ENCODE assay signal across 38 cellular contexts in the genomic region with DNA sequence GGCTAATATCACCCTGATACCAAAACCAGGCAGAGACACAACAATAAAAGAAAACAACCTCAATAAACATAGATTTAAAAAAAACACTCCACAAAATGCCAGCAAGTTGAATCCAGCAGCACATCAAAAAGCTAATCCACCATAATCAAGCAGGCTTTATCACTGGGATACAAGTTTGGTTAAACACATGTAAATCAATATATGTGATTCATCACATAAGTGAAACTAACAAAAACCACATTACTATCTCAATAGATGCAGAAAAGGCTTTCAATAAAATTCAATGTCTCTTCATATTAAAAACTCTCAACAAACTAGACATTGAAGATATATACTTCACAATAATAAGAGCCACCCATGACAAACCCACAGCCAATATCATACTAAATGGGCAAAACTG. TPM values are rescaled to one million over a fixed set of nuclear protein-coding genes. Genes with fewer than 3 reads are reported as not detected.
"Had no signal": no experiment of that assay in that cellular context is flagged by ENCODE, and none has a peak within 500 bp of the region (broad histone marks: within the 10 kb centered on the region; RNA-seq: fewer than 3 reads in every experiment).

No MANE protein-coding gene starts in this region.

- H3K4me1 Mint-ChIP-seq: brain had no signal

- H3K4me1 ChIP-seq: adrenal gland had no signal

- H3K4me3 Mint-ChIP-seq: activated B cell treated with CpG ODN at 0.5 μM for 24 hours; activated CD4-positive, alpha-beta memory T cell treated with anti-CD3 and anti-CD28 coated beads for 36 hours; activated CD4-positive, alpha-beta T cell treated with anti-CD3 and anti-CD28 coated beads, Interleukin-2, amount 10 ng/mL, durations not matched to agents 24 days and 14 days; activated CD8-positive, alpha-beta T cell treated with anti-CD3 and anti-CD28 coated beads for 36 hours; activated naive CD4-positive, alpha-beta T cell treated with anti-CD3 and anti-CD28 coated beads for 36 hours; activated naive CD8-positive, alpha-beta T cell treated with anti-CD3 and anti-CD28 coated beads for 36 hours; activated T-cell treated with anti-CD3 and anti-CD28 coated beads, Interleukin-2, amount 50 U/mL, for 4 hours; activated T-cell treated with anti-CD3 and anti-CD28 coated beads, Interleukin-2, amount 50 U/mL, for 72 hours; activated T-helper 1 cell treated with anti-CD3 and anti-CD28 coated beads, Interleukin-12 subunit alpha, Interleukin-12 subunit beta, Interleukin-2, Interleukin-4 antibody, amounts not matched to agents 30 ng/mL and 10 ng/mL and 1 ng/mL, durations not matched to agents 14 hours and 24 hours and 36 hours; activated T-helper 17 cell treated with anti-CD3 and anti-CD28 coated beads, Interleukin-2, amount 50 U/mL, for 72 hours; brain; central memory CD8-positive, alpha-beta T cell; T-helper 1 cell treated with Interleukin-12 subunit alpha and Interleukin-12 subunit beta and Interleukin-4 antibody, amounts not matched to agents 30 μg/mL and 1 μg/mL, for 36 hours; T-helper 2 cell treated with Interferon-gamma antibody and Interleukin-4, amounts not matched to agents 5 μg/mL and 100 μg/mL, for 36 hours had no signal

- H3K36me3 ChIP-seq: adrenal gland, cardiac muscle cell had no signal

- H3K27ac ChIP-seq: adrenal gland, cardiac muscle cell, VCaP had no signal

- H3K27ac Mint-ChIP-seq: activated B cell treated with CpG ODN at 0.5 μM for 24 hours; activated CD4-positive, alpha-beta memory T cell treated with anti-CD3 and anti-CD28 coated beads for 36 hours; activated CD4-positive, alpha-beta T cell treated with anti-CD3 and anti-CD28 coated beads, Interleukin-2, amount 10 ng/mL, durations not matched to agents 24 days and 14 days; activated CD8-positive, alpha-beta T cell treated with anti-CD3 and anti-CD28 coated beads for 36 hours; activated naive CD4-positive, alpha-beta T cell treated with anti-CD3 and anti-CD28 coated beads for 36 hours; activated naive CD4-positive, alpha-beta T cell treated with anti-CD3 and anti-CD28 coated beads, Interleukin-2, amount 50 U/mL, for 72 hours; activated naive CD8-positive, alpha-beta T cell treated with anti-CD3 and anti-CD28 coated beads for 36 hours; activated T-cell treated with anti-CD3 and anti-CD28 coated beads, Interleukin-2, amount 50 U/mL, for 72 hours; activated T-helper 1 cell treated with anti-CD3 and anti-CD28 coated beads, Interleukin-12 subunit alpha, Interleukin-12 subunit beta, Interleukin-2, Interleukin-4 antibody, amounts not matched to agents 30 ng/mL and 10 ng/mL and 1 ng/mL, durations not matched to agents 14 hours and 24 hours and 36 hours; activated T-helper 17 cell treated with anti-CD3 and anti-CD28 coated beads, Interleukin-2, amount 50 U/mL, for 72 hours; brain; T-helper 1 cell treated with Interleukin-12 subunit alpha and Interleukin-12 subunit beta and Interleukin-4 antibody, amounts not matched to agents 30 μg/mL and 1 μg/mL, for 36 hours; T-helper 2 cell treated with Interferon-gamma antibody and Interleukin-4, amounts not matched to agents 5 μg/mL and 100 μg/mL, for 36 hours had no signal

- DNase-seq: activated B cell treated with CpG ODN at 0.5 μM for 24 hours; activated CD4-positive, alpha-beta memory T cell treated with anti-CD3 and anti-CD28 coated beads for 36 hours; activated CD4-positive, alpha-beta T cell treated with anti-CD3 and anti-CD28 coated beads for 4 hours; activated CD4-positive, alpha-beta T cell treated with anti-CD3 and anti-CD28 coated beads, Interleukin-2, amount 10 ng/mL, durations not matched to agents 24 days and 14 days; activated CD4-positive, alpha-beta T cell treated with anti-CD3 and anti-CD28 coated beads, Interleukin-2, amount 50 U/mL, for 1 hour; activated CD4-positive, alpha-beta T cell treated with anti-CD3 and anti-CD28 coated beads, Interleukin-2, amount 50 U/mL, for 4 hours; activated CD4-positive, CD25-positive, alpha-beta regulatory T cell treated with anti-CD3 and anti-CD28 coated beads, Interleukin-2, amount 50 U/mL, for 72 hours; activated CD8-positive, alpha-beta memory T cell treated with anti-CD3 and anti-CD28 coated beads, Interleukin-2, amount 50 U/mL, for 4 hours; activated CD8-positive, alpha-beta T cell treated with anti-CD3 and anti-CD28 coated beads for 36 hours; activated effector memory CD4-positive, alpha-beta T cell treated with anti-CD3 and anti-CD28 coated beads, Interleukin-2, amount 50 U/mL, for 16 hours; activated gamma-delta T cell treated with Interleukin-2 at 50 U/mL for 16 hours; activated naive CD4-positive, alpha-beta T cell; activated naive CD4-positive, alpha-beta T cell treated with anti-CD3 and anti-CD28 coated beads for 36 hours; activated naive CD4-positive, alpha-beta T cell treated with anti-CD3 and anti-CD28 coated beads, Interleukin-2, amount 50 U/mL, for 16 hours; activated naive CD8-positive, alpha-beta T cell treated with anti-CD3 and anti-CD28 coated beads for 36 hours; activated T-cell treated with anti-CD3 and anti-CD28 coated beads for 4 hours; activated T-cell treated with anti-CD3 and anti-CD28 coated beads, Interleukin-2, amount 50 U/mL, for 1 hour; activated T-cell treated with anti-CD3 and anti-CD28 coated beads, Interleukin-2, amount 50 U/mL, for 4 hours; activated T-cell treated with anti-CD3 and anti-CD28 coated beads, Interleukin-2, amount 50 U/mL, for 72 hours; adrenal gland; amniotic stem cell; aorta; caudate nucleus; cerebellar nuclear complex; T-helper 9 cell had no signal

- H3K27me3 Mint-ChIP-seq: activated B cell treated with CpG ODN at 0.5 μM for 24 hours; activated CD4-positive, alpha-beta memory T cell treated with anti-CD3 and anti-CD28 coated beads for 36 hours; activated CD8-positive, alpha-beta T cell treated with anti-CD3 and anti-CD28 coated beads for 36 hours; activated naive CD8-positive, alpha-beta T cell treated with anti-CD3 and anti-CD28 coated beads for 36 hours; activated T-helper 17 cell treated with anti-CD3 and anti-CD28 coated beads, Interleukin-2, amount 50 U/mL, for 72 hours; brain; central memory CD8-positive, alpha-beta T cell had no signal

- H3K4me3 ChIP-seq: adrenal gland, cardiac muscle cell had no signal

- H3K27me3 ChIP-seq: adrenal gland, cardiac muscle cell had no signal

- FAIRE-seq: bronchial epithelial cell, colon, TTC549 had no signal

RNA-seq across cellular contexts. Expression of gene PRH2, which starts 27.0 kb away (rescaled TPM):
- total RNA-seq: activated B cell treated with CpG ODN at 0.5 μM for 24 hours; activated CD4-positive, alpha-beta memory T cell treated with anti-CD3 and anti-CD28 coated beads for 36 hours; activated CD4-positive, alpha-beta T cell treated with anti-CD3 and anti-CD28 coated beads, Interleukin-2, amount 10 ng/mL, durations not matched to agents 24 days and 14 days; activated CD8-positive, alpha-beta memory T cell treated with anti-CD3 and anti-CD28 coated beads for 36 hours; activated CD8-positive, alpha-beta T cell treated with anti-CD3 and anti-CD28 coated beads for 36 hours; activated naive CD4-positive, alpha-beta T cell treated with anti-CD3 and anti-CD28 coated beads for 36 hours; activated naive CD4-positive, alpha-beta T cell treated with anti-CD3 and anti-CD28 coated beads, Interleukin-2, amount 50 U/mL, for 72 hours; activated naive CD8-positive, alpha-beta T cell treated with anti-CD3 and anti-CD28 coated beads for 36 hours; activated T-cell treated with anti-CD3 and anti-CD28 coated beads, Interleukin-2, amount 50 U/mL, for 72 hours; activated T-helper 1 cell treated with anti-CD3 and anti-CD28 coated beads, Interleukin-12 subunit alpha, Interleukin-12 subunit beta, Interleukin-2, Interleukin-4 antibody, amounts not matched to agents 30 ng/mL and 10 ng/mL and 1 ng/mL, durations not matched to agents 14 hours and 24 hours and 36 hours; activated T-helper 17 cell treated with anti-CD3 and anti-CD28 coated beads, Interleukin-2, amount 50 U/mL, for 72 hours; adrenal gland; aorta; bronchial epithelial cell; cardiac muscle cell had no signal

RNA-seq across cellular contexts. Expression of gene TAS2R50, which starts 30.6 kb away (rescaled TPM):
- total RNA-seq: activated CD4-positive, alpha-beta memory T cell treated with anti-CD3 and anti-CD28 coated beads for 36 hours had no signal

RNA-seq across cellular contexts. Expression of gene TAS2R13, which starts 46.7 kb away (rescaled TPM):
- total RNA-seq: activated CD4-positive, alpha-beta memory T cell treated with anti-CD3 and anti-CD28 coated beads for 36 hours had no signal
